Comparison of ENCODE assay signal across 1 cellular context in genomic region chr1:35557118-35557610, GRCh38.
A peak's percentile ranks its signal among the peaks of the same experiment; 100 is the strongest.
TF ChIP-seq lines count a peak whose summit lies in the region.

TSS of gene KIAA0319L (minus strand) at chr1:35557403. CDS start at chr1:35554491, 2,912 bp downstream.

TF ChIP-seq in GM12878, 131 proteins besides CTCF, POLR2A, EP300 and RAD21 (continued from another document and continues in another):
- TF ChIP-seq ZNF592 (IDR thresholded peaks at IDR 0.05) (no peak), MEF2A (IDR thresholded peaks at IDR 0.05; ENCODE audit: insufficient read depth, low read depth, low read length) (no peak), HCFC1 (IDR thresholded peaks at IDR 0.05; ENCODE audit: low read length) (no peak), CREM (IDR thresholded peaks at IDR 0.05; ENCODE audit: low read depth) (no peak), SKIL (IDR thresholded peaks at IDR 0.05; ENCODE audit: low read depth, poor library complexity, severe bottlenecking) (no peak), GABPA (IDR thresholded peaks at IDR 0.05; ENCODE audit: low read depth) (peak; percentile 89), RELA (IDR thresholded peaks at IDR 0.05; ENCODE audit: borderline replicate concordance, partially characterized antibody) (no peak), FOXM1 (IDR thresholded peaks at IDR 0.05; ENCODE audit: low read depth, low read length) (no peak), BCL3 (IDR thresholded peaks at IDR 0.05; ENCODE audit: borderline replicate concordance, insufficient read depth, low read depth, low read length, poor library complexity, severe bottlenecking) (no peak), RBBP5 (conservative IDR thresholded peaks at IDR 0.05) (no peak), SRF (IDR thresholded peaks at IDR 0.05; ENCODE audit: low read depth in 2 of 2, low read length in 2 of 2) (no peak), NR2F1 (conservative IDR thresholded peaks at IDR 0.05) (peak; percentile 21; the same call in 1 of the 2 replicates), ZBED1 (IDR thresholded peaks at IDR 0.05; ENCODE audit: borderline replicate concordance) (no peak), NR2C2 (IDR thresholded peaks at IDR 0.05; ENCODE audit: borderline replicate concordance, control insufficient read depth, insufficient read length, low read depth) (no peak), POU2F2 (IDR thresholded peaks at IDR 0.05; ENCODE audit: borderline replicate concordance, low read depth, low read length) (no peak), MAX (IDR thresholded peaks at IDR 0.05; ENCODE audit: low read depth, low read length) (no peak), EGR1 (IDR thresholded peaks at IDR 0.05; ENCODE audit: borderline replicate concordance in 1 of 2, low read depth in 2 of 2, low read length in 2 of 2) (peak in 1 of 2 experiments; percentile 13; a peak in 1 of 3 replicates), SMAD1 (IDR thresholded peaks at IDR 0.05; ENCODE audit: low read depth, partially characterized antibody) (no peak), ATF7 (IDR thresholded peaks at IDR 0.05; ENCODE audit: low read depth) (no peak), POLR2AphosphoS5 (IDR thresholded peaks at IDR 0.05; ENCODE audit: low read length) (peak; percentile 62), JUNB (IDR thresholded peaks at IDR 0.05) (no peak), BACH1 (IDR thresholded peaks at IDR 0.05; ENCODE audit: borderline replicate concordance) (no peak; the same call in 1 of the 2 replicates), BHLHE40 (IDR thresholded peaks at IDR 0.05; ENCODE audit: borderline replicate concordance in 1 of 2, low read depth in 2 of 2, low read length in 1 of 2) (no peak), ATF2 (IDR thresholded peaks at IDR 0.05; ENCODE audit: low read length) (no peak), HDAC2 (IDR thresholded peaks at IDR 0.05) (no peak), SMAD5 (IDR thresholded peaks at IDR 0.05; ENCODE audit: low read depth) (no peak), DPF2 (IDR thresholded peaks at IDR 0.05) (peak; percentile 44; the same call in 1 of the 2 replicates), HDGF (IDR thresholded peaks at IDR 0.05) (peak; percentile 78), NKRF (conservative IDR thresholded peaks at IDR 0.05) (peak; percentile 90), MYC (IDR thresholded peaks at IDR 0.05; ENCODE audit: insufficient read depth, insufficient read length, insufficient replicate concordance, low read length, severe bottlenecking) (no peak), ZNF207 (IDR thresholded peaks at IDR 0.05; ENCODE audit: borderline replicate concordance) (no peak), SIX5 (IDR thresholded peaks at IDR 0.05; ENCODE audit: low read depth, low read length, severe bottlenecking) (no peak), NRF1 (conservative IDR thresholded peaks at IDR 0.05; ENCODE audit: low read depth, low read length) (no peak), EZH2 (IDR thresholded peaks at IDR 0.05; ENCODE audit: borderline replicate concordance, control insufficient read depth, low read depth, low read length) (no peak), NFXL1 (IDR thresholded peaks at IDR 0.05; ENCODE audit: borderline replicate concordance) (no peak), ZNF274 (IDR thresholded peaks at IDR 0.05; ENCODE audit: insufficient read depth, insufficient read length) (no peak), YBX1 (IDR thresholded peaks at IDR 0.05) (no peak), KAT2A (conservative IDR thresholded peaks at IDR 0.05; ENCODE audit: control insufficient read depth, low read depth, low read length) (no peak), SMC3 (IDR thresholded peaks at IDR 0.05; ENCODE audit: borderline replicate concordance, low read length) (no peak), HDAC6 (IDR thresholded peaks at IDR 0.05; ENCODE audit: unreplicated experiment) (no peak), NFYA (IDR thresholded peaks at IDR 0.05; ENCODE audit: borderline replicate concordance, low read depth, low read length) (no peak), ATF3 (IDR thresholded peaks at IDR 0.05; ENCODE audit: borderline replicate concordance, extremely low read depth, low read depth, low read length) (no peak), IRF4 (IDR thresholded peaks at IDR 0.05; ENCODE audit: low read depth, low read length) (no peak), POLR2AphosphoS2 (IDR thresholded peaks at IDR 0.05; ENCODE audit: low read depth, low read length) (no peak), TCF3 (IDR thresholded peaks at IDR 0.05; ENCODE audit: borderline replicate concordance, insufficient read depth, low read depth, low read length) (no peak), PRDM15 (CRISPR knock-in tag; IDR thresholded peaks at IDR 0.05) (no peak)
